ENCODE assay signal across 23 cellular contexts in genomic region chr2:29632018-29632417, GRCh38.
DNase-seq lines count a peak whose midpoint lies in the region; ATAC-seq and TF ChIP-seq lines count a peak whose summit lies in the region.
"Had no signal": no experiment of that assay in that cellular context is flagged by ENCODE, and none has a peak within 500 bp of the region (broad histone marks: within the 10 kb centered on the region; RNA-seq: fewer than 3 reads in every experiment).

No MANE protein-coding gene starts in this region.

- peaks cover 33% of the 10 kb centered on the region for H3K4me1 ChIP-seq in RWPE2 (ENCODE audit: insufficient read depth, poor library complexity, severe bottlenecking)
- no peaks in the 10 kb centered on the region for H3K4me1 ChIP-seq in Karpas-422 (ENCODE audit: low read length)
- H3K4me1 ChIP-seq: right lobe of liver had no signal

- peak; percentile 92 for ATAC-seq in RWPE2 (ENCODE audit: low read depth)
- ATAC-seq: activated CD4-positive, CD25-positive, alpha-beta regulatory T cell treated with anti-CD3 and anti-CD28 coated beads, Interleukin-2, amount 50 U/mL, for 24 hours; right lobe of liver; stimulated activated naive CD8-positive, alpha-beta T cell treated with anti-CD3 and anti-CD28 coated beads, Interleukin-15, Interleukin-2, amounts not matched to agents 100 U/mL and 50 U/mL, for 24 hours; T-cell had no signal

- H3K27me3 ChIP-seq in RWPE2 (ENCODE audit: insufficient read depth, poor library complexity, severe bottlenecking) (no peaks in the 10 kb centered on the region), Karpas-422 (ENCODE audit: low read length) (no peaks in the 10 kb centered on the region)
- H3K27me3 ChIP-seq: right lobe of liver had no signal

- H3K9me3 ChIP-seq in RWPE2 (ENCODE audit: severe bottlenecking) (no peaks in the 10 kb centered on the region), Karpas-422 (ENCODE audit: low read length) (no peaks in the 10 kb centered on the region)
- H3K9me3 ChIP-seq: right lobe of liver had no signal

- no peak overlapping the region for H3K4me3 ChIP-seq in RWPE2 (ENCODE audit: severe bottlenecking)
- H3K4me3 ChIP-seq in fibroblast of mammary gland (ENCODE audit: control insufficient read depth, low read depth, low read length) = no peak overlapping the region
- no peak overlapping the region for H3K4me3 ChIP-seq in Karpas-422 (ENCODE audit: low read length)
- H3K4me3 ChIP-seq: lung, right lobe of liver had no signal

- DNase-seq in HCEC 1CT = peak; percentile 79
- DNase-seq in RWPE2 (ENCODE audit: low spot score) = peak; percentile 70
- peak; percentile 83 for DNase-seq in fibroblast of mammary gland (ENCODE audit: low read depth)
- DNase-seq in Karpas-422 = no peak
- no peak for DNase-seq in NK-92 (lab: John Stamatoyannopoulos, UW; ENCODE audit: unreplicated experiment)
- DNase-seq in activated gamma-delta T cell treated with Interleukin-2 at 50 U/mL for 16 hours = no peak
- no peak for DNase-seq in NCI-H446 (lab: John Stamatoyannopoulos, UW)
- DNase-seq: activated CD4-positive, alpha-beta memory T cell treated with anti-CD3 and anti-CD28 coated beads for 36 hours; activated naive CD8-positive, alpha-beta T cell treated with anti-CD3 and anti-CD28 coated beads for 36 hours; CD4-positive, alpha-beta memory T cell; DMS 273 treated with DMSO at 0.1 percent for 48 hours; kidney; NCI-H1092 treated with DMSO at 0.1 percent for 48 hours; NCI-H1930; NCI-H2227 treated with DMSO at 0.1 percent for 48 hours; NCI-H82; posterior cingulate gyrus; right lobe of liver; SIG-M5; stimulated activated naive CD8-positive, alpha-beta T cell treated with anti-CD3 and anti-CD28 coated beads, Interleukin-15, Interleukin-2, amounts not matched to agents 100 U/mL and 50 U/mL, for 24 hours; T-cell had no signal

- TF ChIP-seq CTCF in RWPE2 (IDR thresholded peaks at IDR 0.05; ENCODE audit: poor library complexity, severe bottlenecking) (no peak), fibroblast of mammary gland (conservative IDR thresholded peaks at IDR 0.05; ENCODE audit: control insufficient read depth, insufficient read depth, low read depth, low read length) (no peak)

- H3K27ac ChIP-seq in RWPE2 (ENCODE audit: poor library complexity, severe bottlenecking) = peak overlapping the region; percentile 44
- H3K27ac ChIP-seq in Karpas-422 (ENCODE audit: low read length) = no peak overlapping the region
- H3K27ac ChIP-seq: right lobe of liver had no signal

- H3K36me3 ChIP-seq in RWPE2 (ENCODE audit: low read depth) = no peaks in the 10 kb centered on the region
- no peaks in the 10 kb centered on the region for H3K36me3 ChIP-seq in Karpas-422 (ENCODE audit: insufficient read depth, low read length)
- H3K36me3 ChIP-seq: right lobe of liver had no signal

- H4K20me1 ChIP-seq in Karpas-422 (ENCODE audit: insufficient read depth, low read depth, low read length) = no peaks in the 10 kb centered on the region

- no peak overlapping the region for H2AFZ ChIP-seq in Karpas-422 (ENCODE audit: low read length)

- no peak overlapping the region for H3K4me2 ChIP-seq in Karpas-422 (ENCODE audit: low read depth, low read length, poor library complexity, severe bottlenecking)

- H3K9ac ChIP-seq in Karpas-422 (ENCODE audit: low read length) = no peak overlapping the region

- H3K9me2 ChIP-seq in Karpas-422 (replicated peaks; ENCODE audit: insufficient read depth, low read length) = no peaks in the 10 kb centered on the region

- no peaks in the 10 kb centered on the region for H3K79me2 ChIP-seq in Karpas-422 (ENCODE audit: low read length)

Comparison
In these comparisons a context has a peak if more than half of its experiments do, and no peak if none do; other contexts are left out.
1. DNase-seq: peak in HCEC 1CT (single experiment), RWPE2 (single experiment) and fibroblast of mammary gland (single experiment); none in Karpas-422 (single experiment), NK-92 (single experiment), activated gamma-delta T cell treated with Interleukin-2 at 50 U/mL for 16 hours (single experiment) and NCI-H446 (0 of 2).